In the genomic region with DNA sequence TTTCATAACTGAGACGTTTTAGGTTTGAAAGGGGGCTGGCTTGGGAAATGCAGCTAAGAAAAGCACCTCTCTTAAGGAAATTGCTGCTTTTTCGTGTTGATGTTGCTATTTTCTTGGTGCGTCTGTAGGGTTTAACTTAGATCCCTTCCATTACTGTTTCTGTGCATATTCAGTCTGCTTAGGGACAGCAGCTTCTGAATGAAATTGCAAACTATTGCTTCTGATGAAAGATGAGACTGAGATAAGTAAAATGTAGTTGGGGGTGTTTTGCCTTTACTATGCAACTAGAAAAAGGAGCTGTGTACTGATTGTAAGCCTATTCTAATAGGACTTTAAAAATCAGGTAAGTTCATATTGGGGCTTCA, we compare ENCODE assay signal across 9 cellular contexts. TPM values are rescaled to one million over a fixed set of nuclear protein-coding genes. Genes with fewer than 3 reads are reported as not detected.
A peak's percentile ranks its signal among the peaks of the same experiment; 100 is the strongest.
DNase-seq lines count a peak whose midpoint lies in the region; ATAC-seq, FAIRE-seq and TF ChIP-seq lines count a peak whose summit lies in the region.
"Had no signal": no experiment of that assay in that cellular context is flagged by ENCODE, and none has a peak within 500 bp of the region (broad histone marks: within the 10 kb centered on the region; RNA-seq: fewer than 3 reads in every experiment).

No MANE protein-coding gene starts in this region.

- H3K27me3 Mint-ChIP-seq in activated CD8-positive, alpha-beta memory T cell treated with anti-CD3 and anti-CD28 coated beads, Interleukin-2, amount 10 ng/mL, durations not matched to agents 7 days and 5 days: no peaks in the 10 kb centered on the region

- no peak for FAIRE-seq in kidney (lab: Jason Lieb, UNC)
- FAIRE-seq: D721Med had no signal

- H3K4me1 ChIP-seq in kidney (ENCODE audit: control insufficient read depth in 1 of 2, insufficient read depth in 1 of 2, low read depth in 1 of 2, low read length in 2 of 2) (no peaks in the 10 kb centered on the region), tibial artery (peaks cover 0 to 60% (median 14%) of the 10 kb centered on the region in 4 donors)

- peaks cover 2% of the 10 kb centered on the region for H3K9me3 Mint-ChIP-seq in activated CD8-positive, alpha-beta memory T cell treated with anti-CD3 and anti-CD28 coated beads, Interleukin-2, amount 10 ng/mL, durations not matched to agents 7 days and 5 days (ENCODE audit: low read depth)

- no peaks in the 10 kb centered on the region for H3K36me3 Mint-ChIP-seq in activated CD8-positive, alpha-beta memory T cell treated with anti-CD3 and anti-CD28 coated beads, Interleukin-2, amount 10 ng/mL, durations not matched to agents 7 days and 5 days

- intact Hi-C loops in kidney (cut with DNase I) (no loop called here), tibial artery (cut with DNase I; ENCODE audit: low total_unique reads) (no loop called here)

- no peak for ATAC-seq in activated CD8-positive, alpha-beta memory T cell treated with anti-CD3 and anti-CD28 coated beads, Interleukin-2, amount 10 ng/mL, durations not matched to agents 7 days and 5 days

- H3K4me3 ChIP-seq in WERI-Rb-1 (ENCODE audit: low read depth, low read length) (peak overlapping the region; percentile 68), kidney (ENCODE audit: low read length in 2 of 2) (peak overlapping the region; percentile 57 to 63), tibial artery (peak overlapping the region; percentile 48 to 51)

- peak overlapping the region; percentile 55 for H3K4me3 Mint-ChIP-seq in activated CD8-positive, alpha-beta memory T cell treated with anti-CD3 and anti-CD28 coated beads, Interleukin-2, amount 10 ng/mL, durations not matched to agents 7 days and 5 days

- no peaks in the 10 kb centered on the region for H3K9me3 ChIP-seq in WERI-Rb-1 (ENCODE audit: severe bottlenecking)
- no peaks in the 10 kb centered on the region for H3K9me3 ChIP-seq in kidney (ENCODE audit: control insufficient read depth in 1 of 2, low read length in 2 of 2)
- no peaks in the 10 kb centered on the region for H3K9me3 ChIP-seq in tibial artery

- H3K36me3 ChIP-seq in WERI-Rb-1 (no peaks in the 10 kb centered on the region), kidney (ENCODE audit: control insufficient read depth in 1 of 2, insufficient read depth in 2 of 2, low read length in 2 of 2) (no peaks in the 10 kb centered on the region), tibial artery (no peaks in the 10 kb centered on the region)

- CTCF ChIA-PET in activated CD8-positive, alpha-beta memory T cell treated with anti-CD3 and anti-CD28 coated beads, Interleukin-2, amount 10 ng/mL, durations not matched to agents 7 days and 5 days (lab: Charles Lee): interaction anchor here (0.8 to 1.6 kb wide), 3 partner anchors 10 to 139 kb away, joined by 3 read pairs; no protein-coding TSS in a partner anchor

- DNase-seq in activated CD8-positive, alpha-beta memory T cell treated with anti-CD3 and anti-CD28 coated beads, Interleukin-2, amount 10 ng/mL, durations not matched to agents 7 days and 5 days: no peak
- DNase-seq in activated CD8-positive, alpha-beta memory T cell treated with anti-CD3 and anti-CD28 coated beads, Interleukin-2, amount 50 U/mL, for 4 hours: no peak
- DNase-seq in WERI-Rb-1 (no peak), kidney (no peak), tibial artery (no peak), COLO829 (ENCODE audit: low spot score) (no peak), NCI-H1105 treated with DMSO at 0.1 percent for 48 hours (lab: John Stamatoyannopoulos, UW) (no peak), iPS-NIHi7 (ENCODE audit: extremely low spot score) (no peak)

- peaks cover 13% of the 10 kb centered on the region for H3K4me1 Mint-ChIP-seq in activated CD8-positive, alpha-beta memory T cell treated with anti-CD3 and anti-CD28 coated beads, Interleukin-2, amount 10 ng/mL, durations not matched to agents 7 days and 5 days

- TF ChIP-seq CTCF in WERI-Rb-1 (IDR thresholded peaks at IDR 0.05; ENCODE audit: low read depth, low read length) (no peak), kidney (IDR thresholded peaks at IDR 0.05; ENCODE audit: borderline replicate concordance, extremely low read depth, insufficient read depth) (no peak), tibial artery (IDR thresholded peaks at IDR 0.05) (no peak)

- no peak overlapping the region for H3K27ac Mint-ChIP-seq in activated CD8-positive, alpha-beta memory T cell treated with anti-CD3 and anti-CD28 coated beads, Interleukin-2, amount 10 ng/mL, durations not matched to agents 7 days and 5 days

- H3K27me3 ChIP-seq in WERI-Rb-1 (ENCODE audit: insufficient read depth, low read depth, severe bottlenecking): no peaks in the 10 kb centered on the region
- no peaks in the 10 kb centered on the region for H3K27me3 ChIP-seq in tibial artery

- no peak overlapping the region for H3K9ac ChIP-seq in kidney (ENCODE audit: low read length in 2 of 2)

- H3K27ac ChIP-seq in WERI-Rb-1 (peak overlapping the region; percentile 76), kidney (ENCODE audit: low read depth in 2 of 2, low read length in 2 of 2) (peak overlapping the region in 1 of 2 donors; percentile 30), tibial artery (peak overlapping the region; percentile 56 to 71)

RNA-seq across cellular contexts. Expression of a gene that starts 0.8 kb away (rescaled TPM):
- total RNA-seq in activated CD8-positive, alpha-beta memory T cell treated with anti-CD3 and anti-CD28 coated beads, Interleukin-2, amount 10 ng/mL, durations not matched to agents 7 days and 5 days: 1 to 10 TPM in 1 of 2 experiments, under 1 TPM in 1; 0.91 to 2.9 TPM
- 22.1 TPM for total RNA-seq in kidney
- 2.1 TPM for polyA plus RNA-seq in kidney (ENCODE audit: insufficient read depth, low read depth, low replicate concordance)
